In the genomic region with DNA sequence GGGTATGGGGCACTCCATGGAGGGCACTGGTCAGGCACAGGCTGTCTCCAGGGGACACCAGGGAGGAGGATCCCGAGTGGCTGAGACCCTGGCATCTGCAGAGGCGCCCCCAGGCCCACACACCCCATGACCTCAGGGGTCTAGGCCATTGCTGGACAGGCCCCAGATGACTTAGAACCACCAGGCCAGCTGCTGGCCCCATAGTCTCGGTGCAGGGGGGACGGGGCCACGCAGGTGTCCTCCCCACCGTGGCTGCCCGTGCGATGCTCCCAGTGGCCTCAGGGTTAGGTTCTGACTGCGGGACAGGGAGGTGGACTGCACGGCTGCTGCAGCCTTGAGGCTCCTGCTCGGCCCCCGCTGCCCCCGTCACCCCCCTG, we compare ENCODE assay signal across 13 cellular contexts. TPM values are rescaled to one million over a fixed set of nuclear protein-coding genes. Genes with fewer than 3 reads are reported as not detected.
DNase-seq lines count a peak whose midpoint lies in the region; ATAC-seq, FAIRE-seq and TF ChIP-seq lines count a peak whose summit lies in the region.
"Had no signal": no experiment of that assay in that cellular context is flagged by ENCODE, and none has a peak within 500 bp of the region (broad histone marks: within the 10 kb centered on the region; RNA-seq: fewer than 3 reads in every experiment).

No MANE protein-coding gene starts in this region.

- no peak overlapping the region for H3K27ac ChIP-seq in HepG2 (ENCODE audit: extremely low read length, insufficient read depth, low read length)
- H3K27ac ChIP-seq: C4-2B had no signal

- no peak overlapping the region for H3K4me3 Mint-ChIP-seq in natural killer cell treated with Interleukin-12 subunit alpha and Interleukin-12 subunit beta and Interleukin-15 and Interleukin-18, amount 100 ng/mL, for 72 hours
- no peak overlapping the region for H3K4me3 Mint-ChIP-seq in natural killer cell

- CTCF ChIA-PET in HepG2 (lab: Yijun Ruan, JAX; ENCODE audit: low intra/inter-chr PET ratio, low total read pairs): no interaction called here

- H3K9me3 Mint-ChIP-seq in natural killer cell treated with Interleukin-12 subunit alpha and Interleukin-12 subunit beta and Interleukin-15 and Interleukin-18, amount 100 ng/mL, for 72 hours: no peaks in the 10 kb centered on the region
- no peaks in the 10 kb centered on the region for H3K9me3 Mint-ChIP-seq in natural killer cell

- no peaks in the 10 kb centered on the region for H3K4me1 Mint-ChIP-seq in natural killer cell treated with Interleukin-12 subunit alpha and Interleukin-12 subunit beta and Interleukin-15 and Interleukin-18, amount 100 ng/mL, for 72 hours (ENCODE audit: low read depth in 2 of 2)
- no peaks in the 10 kb centered on the region for H3K4me1 Mint-ChIP-seq in natural killer cell

- intact Hi-C loops in natural killer cell (cut with micrococcal nuclease): no loop called here
- intact Hi-C loops in HepG2 (cut with micrococcal nuclease; ENCODE audit: unreplicated experiment): no loop called here
- intact Hi-C loops in posterior vena cava (cut with DNase I): no loop called here

- no peak for TF ChIP-seq CTCF in natural killer cell (IDR thresholded peaks at IDR 0.05)
- TF ChIP-seq CTCF in HepG2 (CRISPR knock-in tag; IDR thresholded peaks at IDR 0.05): no peak

- in situ Hi-C loops in HepG2 (cut with HindIII; ENCODE audit: extremely low pct_ligation_motif_present, low pct_unique_long_range_greater_than_20kb): no loop called here

- TF ChIP-seq POLR2A in HepG2 (IDR thresholded peaks at IDR 0.05; ENCODE audit: insufficient read depth in 1 of 2, low read depth in 2 of 2, low read length in 2 of 2): no peak

- H3K27me3 ChIP-seq in HepG2 (ENCODE audit: control insufficient read depth in 1 of 2, insufficient read depth in 2 of 2, low read length in 2 of 2): peaks cover 13 to 65% of the 10 kb centered on the region in 2 experiments

- POLR2A ChIA-PET in HepG2 (lab: Yijun Ruan, JAX): no interaction called here

- H3K4me2 ChIP-seq in HepG2 (ENCODE audit: low read depth, low read length): peak overlapping the region; percentile 46; the same call in 1 of the 2 replicates

- TF ChIP-seq EP300 in HepG2 (IDR thresholded peaks at IDR 0.05; ENCODE audit: low read depth in 2 of 2, low read length in 2 of 2): no peak
- TF ChIP-seq EP300 in HepG2 (CRISPR knock-in tag; IDR thresholded peaks at IDR 0.05; ENCODE audit: borderline replicate concordance): no peak

- no peak overlapping the region for H3K27ac Mint-ChIP-seq in natural killer cell treated with Interleukin-12 subunit alpha and Interleukin-12 subunit beta and Interleukin-15 and Interleukin-18, amount 100 ng/mL, for 72 hours
- no peak overlapping the region for H3K27ac Mint-ChIP-seq in natural killer cell

- no peak for FAIRE-seq in HepG2 (lab: Jason Lieb, UNC)
- FAIRE-seq: H1 had no signal

- no peak for ATAC-seq in natural killer cell treated with Interleukin-12 subunit alpha and Interleukin-12 subunit beta and Interleukin-15 and Interleukin-18, amount 100 ng/mL, for 72 hours
- no peak for ATAC-seq in natural killer cell
- ATAC-seq in HepG2: peak; percentile 47

- no peak overlapping the region for H3K9ac ChIP-seq in HepG2 (ENCODE audit: insufficient read depth, low read depth, low read length)

- H3K36me3 ChIP-seq in HepG2 (replicated peaks in 1 of 2; ENCODE audit: control insufficient read depth in 1 of 2, insufficient read depth in 2 of 2, low read length in 2 of 2): no peaks in the 10 kb centered on the region

- no TSS peak for BruUV-seq in HepG2 (replicated peaks; lab: Mats Ljungman, UMichigan)

- WGBS in HepG2 (ENCODE audit: low lambda C conversion rate): no CpG with 5 or more reads among the region's 13 CpGs

- no peaks in the 10 kb centered on the region for H3K9me3 ChIP-seq in HepG2 (ENCODE audit: low read length)

- H4K20me1 ChIP-seq in HepG2 (ENCODE audit: insufficient read depth, low read length): no peaks in the 10 kb centered on the region

- 0 out of 6 replicates have a peak overlapping the region, but pooled peaks of 1 of the 3 experiments have one; percentile 18 for H3K4me3 ChIP-seq in HepG2 (replicated peaks in 1 of 3; ENCODE audit: insufficient read depth in 1 of 3, low read depth in 2 of 3, low read length in 3 of 3)

- no peaks in the 10 kb centered on the region for H3K27me3 Mint-ChIP-seq in natural killer cell treated with Interleukin-12 subunit alpha and Interleukin-12 subunit beta and Interleukin-15 and Interleukin-18, amount 100 ng/mL, for 72 hours
- no peaks in the 10 kb centered on the region for H3K27me3 Mint-ChIP-seq in natural killer cell (ENCODE audit: low read depth in 2 of 2)

- no peaks in the 10 kb centered on the region for H3K36me3 Mint-ChIP-seq in natural killer cell treated with Interleukin-12 subunit alpha and Interleukin-12 subunit beta and Interleukin-15 and Interleukin-18, amount 100 ng/mL, for 72 hours
- H3K36me3 Mint-ChIP-seq in natural killer cell: no peaks in the 10 kb centered on the region

- peaks cover 7% of the 10 kb centered on the region; the same call in 1 of the 2 replicates for H3K4me1 ChIP-seq in HepG2 (ENCODE audit: insufficient read depth, low read length)

- TF ChIP-seq RAD21 in HepG2 (CRISPR knock-in tag; IDR thresholded peaks at IDR 0.05): no peak

- H3K79me2 ChIP-seq in HepG2 (ENCODE audit: insufficient read depth, low read length): no peaks in the 10 kb centered on the region

- no peak overlapping the region for H2AFZ ChIP-seq in HepG2 (ENCODE audit: low read length)

- DNase-seq in natural killer cell treated with Interleukin-12 subunit alpha and Interleukin-12 subunit beta and Interleukin-15 and Interleukin-18, amount 100 ng/mL, for 72 hours (ENCODE audit: low spot score): peak; percentile 32
- DNase-seq in natural killer cell: no peak
- DNase-seq in HepG2 (ENCODE audit: low spot score): no peak
- peak; percentile 50 for DNase-seq in posterior vena cava (ENCODE audit: low spot score)
- DNase-seq in stimulated activated CD4-positive, alpha-beta T cell treated with anti-CD3 and anti-CD28 coated beads, Interleukin-4, amount 100 ng/mL, for 1 hour: no peak
- DNase-seq in NCI-H345 (lab: John Stamatoyannopoulos, UW): no peak
- no peak for DNase-seq in NAMALWA (ENCODE audit: low spot score)
- DNase-seq: DMS79 treated with DMSO at 0.1 percent for 48 hours, KBM-7, NCI-H1694 treated with DMSO at 0.1 percent for 48 hours, NCI-H510A treated with DMSO at 0.1 percent for 48 hours had no signal

RNA-seq across cellular contexts. Expression of gene MORN1, which starts 44.0 kb away (rescaled TPM):
- 1 to 10 TPM; 4.0 to 7.5 TPM for total RNA-seq in natural killer cell treated with Interleukin-12 subunit alpha and Interleukin-12 subunit beta and Interleukin-15 and Interleukin-18, amount 100 ng/mL, for 72 hours
- total RNA-seq in natural killer cell (1 to 10 TPM; 8.0 to 9.3 (median 8.8) TPM), HepG2 (2016; rRNA removed; fragmentation: Illumina TruSeq; extraction: Trizol) (3.9 and 6.5 TPM in 2 replicates), posterior vena cava (1 to 10 TPM; 3.8 to 5.5 TPM)
- 1.5 and 2.2 TPM in 2 replicates for total RNA-seq in HepG2 (2016; cell fraction: cytosol; rRNA removed; fragmentation: Illumina TruSeq; extraction: Trizol; ENCODE audit: low read depth)
- total RNA-seq in HepG2 (2016; cell fraction: insoluble cytoplasmic fraction; rRNA removed; fragmentation: Illumina TruSeq; extraction: Trizol): 3.5 and 5.4 TPM in 2 replicates
- 1.7 and 1.8 TPM in 2 replicates for total RNA-seq in HepG2 (2016; cell fraction: membrane; rRNA removed; fragmentation: Illumina TruSeq; extraction: Trizol)
- total RNA-seq in HepG2 (2016; cell fraction: nucleus; rRNA removed; fragmentation: Illumina TruSeq; extraction: Trizol): 6.4 and 6.8 TPM in 2 replicates
- 2.6 and 3.1 TPM in 2 replicates for polyA plus RNA-seq in HepG2 (2011; rRNA removed)
- 2.5 and 3.1 TPM in 2 replicates for polyA plus RNA-seq in HepG2 (2011; cell fraction: cytosol; rRNA removed)
- 7.8 and 8.8 TPM in 2 replicates for polyA plus RNA-seq in HepG2 (2011; cell fraction: nucleus; rRNA removed)
- polyA plus RNA-seq in HepG2 (2012): 1.3 and 1.7 TPM in 2 replicates
- polyA plus RNA-seq in HepG2 (2016; cell fraction: cytosol; fragmentation: Illumina TruSeq; extraction: Trizol; ENCODE audit: low read depth): 0.84 and 1.9 TPM in 2 replicates
- polyA plus RNA-seq in HepG2 (2016; cell fraction: insoluble cytoplasmic fraction; fragmentation: Illumina TruSeq; extraction: Trizol; ENCODE audit: low read depth): 2.3 and 3.3 TPM in 2 replicates
- polyA plus RNA-seq in HepG2 (2016; cell fraction: membrane; fragmentation: Illumina TruSeq; extraction: Trizol; ENCODE audit: low read depth): 0.73 and 1.3 TPM in 2 replicates
- polyA plus RNA-seq in HepG2 (2016; cell fraction: nucleus; fragmentation: Illumina TruSeq; extraction: Trizol; ENCODE audit: insufficient read depth, low read depth): 8.2 and 9.2 TPM in 2 replicates
- 6.7 and 28.4 TPM in 2 replicates for polyA minus RNA-seq in HepG2 (2011; rRNA and poly(A)+ RNA removed; ENCODE audit: low replicate concordance)
- polyA minus RNA-seq in HepG2 (2011; cell fraction: cytosol; rRNA and poly(A)+ RNA removed): 1.3 and 3.0 TPM in 2 replicates
- 7.5 and 8.9 TPM in 2 replicates for polyA minus RNA-seq in HepG2 (2011; cell fraction: nucleus; rRNA and poly(A)+ RNA removed)

RNA-seq across cellular contexts. Expression of gene RER1, which starts 44.2 kb away (rescaled TPM):
- total RNA-seq in natural killer cell treated with Interleukin-12 subunit alpha and Interleukin-12 subunit beta and Interleukin-15 and Interleukin-18, amount 100 ng/mL, for 72 hours: 100 to 1,000 TPM; 139 to 161 TPM
- total RNA-seq in natural killer cell: 10 to 100 TPM; 89.2 to 98.9 (median 91.9) TPM
- total RNA-seq in HepG2 (2016; rRNA removed; fragmentation: Illumina TruSeq; extraction: Trizol): 83.9 and 128 TPM in 2 replicates
- total RNA-seq in HepG2 (2016; cell fraction: cytosol; rRNA removed; fragmentation: Illumina TruSeq; extraction: Trizol; ENCODE audit: low read depth): 51.3 and 72.8 TPM in 2 replicates
- total RNA-seq in HepG2 (2016; cell fraction: insoluble cytoplasmic fraction; rRNA removed; fragmentation: Illumina TruSeq; extraction: Trizol): 89.5 and 137 TPM in 2 replicates
- total RNA-seq in HepG2 (2016; cell fraction: membrane; rRNA removed; fragmentation: Illumina TruSeq; extraction: Trizol): 77.4 and 86.1 TPM in 2 replicates
- total RNA-seq in HepG2 (2016; cell fraction: nucleus; rRNA removed; fragmentation: Illumina TruSeq; extraction: Trizol): 76.0 and 95.5 TPM in 2 replicates
- 135 and 164 TPM in 2 replicates for polyA plus RNA-seq in HepG2 (2011; rRNA removed)
- 82.7 and 131 TPM in 2 replicates for polyA plus RNA-seq in HepG2 (2011; cell fraction: cytosol; rRNA removed)
- 155 and 197 TPM in 2 replicates for polyA plus RNA-seq in HepG2 (2011; cell fraction: nucleus; rRNA removed)
- 64.5 and 73.8 TPM in 2 replicates for polyA plus RNA-seq in HepG2 (2012)
- 84.3 and 98.6 TPM in 2 replicates for polyA plus RNA-seq in HepG2 (2016; cell fraction: cytosol; fragmentation: Illumina TruSeq; extraction: Trizol; ENCODE audit: low read depth)
- polyA plus RNA-seq in HepG2 (2016; cell fraction: insoluble cytoplasmic fraction; fragmentation: Illumina TruSeq; extraction: Trizol; ENCODE audit: low read depth): 87.8 and 97.0 TPM in 2 replicates
- polyA plus RNA-seq in HepG2 (2016; cell fraction: membrane; fragmentation: Illumina TruSeq; extraction: Trizol; ENCODE audit: low read depth): 69.1 and 85.3 TPM in 2 replicates
- polyA plus RNA-seq in HepG2 (2016; cell fraction: nucleus; fragmentation: Illumina TruSeq; extraction: Trizol; ENCODE audit: insufficient read depth, low read depth): 191 and 194 TPM in 2 replicates
- polyA minus RNA-seq in HepG2 (2011; rRNA and poly(A)+ RNA removed; ENCODE audit: low replicate concordance): 95.9 and 234 TPM in 2 replicates
- 32.9 and 45.5 TPM in 2 replicates for polyA minus RNA-seq in HepG2 (2011; cell fraction: cytosol; rRNA and poly(A)+ RNA removed)
- 23.3 and 29.3 TPM in 2 replicates for polyA minus RNA-seq in HepG2 (2011; cell fraction: nucleus; rRNA and poly(A)+ RNA removed)
- total RNA-seq in posterior vena cava: 100 to 1,000 TPM in 1 of 2 donors, 10 to 100 TPM in 1; 93.7 to 101 TPM

Comparison
In these comparisons a context has a peak if more than half of its experiments do, and no peak if none do; other contexts are left out.
1. DNase-seq: peak in natural killer cell treated with Interleukin-12 subunit alpha and Interleukin-12 subunit beta and Interleukin-15 and Interleukin-18, amount 100 ng/mL, for 72 hours (single experiment) and posterior vena cava (single experiment); none in natural killer cell (single experiment), HepG2 (single experiment), stimulated activated CD4-positive, alpha-beta T cell treated with anti-CD3 and anti-CD28 coated beads, Interleukin-4, amount 100 ng/mL, for 1 hour (single experiment), NCI-H345 (single experiment) and NAMALWA (single experiment).